Comparison of ENCODE assay signal across 7 cellular contexts in the genomic region with DNA sequence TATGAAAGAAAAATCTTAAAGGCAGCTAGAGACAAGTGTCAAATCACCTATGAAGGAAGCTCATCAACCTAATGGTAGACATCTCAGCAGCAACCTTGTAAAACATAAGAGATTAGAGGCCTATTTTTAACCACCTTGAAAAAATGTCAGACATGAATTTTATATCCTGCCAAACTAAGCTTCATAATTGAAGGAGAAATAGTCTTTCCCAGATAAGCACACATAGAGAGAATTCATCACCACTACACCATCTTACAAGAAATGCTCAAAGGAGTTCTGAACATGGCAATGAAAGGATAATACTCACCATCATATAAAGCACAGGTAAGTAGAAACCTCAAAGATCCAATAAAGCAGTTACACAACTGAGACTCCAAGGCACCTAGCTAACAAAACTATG.
"Had no signal": no experiment of that assay in that cellular context is flagged by ENCODE, and none has a peak within 500 bp of the region (broad histone marks: within the 10 kb centered on the region; RNA-seq: fewer than 3 reads in every experiment).

No MANE protein-coding gene starts in this region.

- H3K4me2 ChIP-seq: GM23338 had no signal

- DNase-seq: H9, HCEC 1CT, HFFc6, KG1 had no signal

- FAIRE-seq: H1, HTR-8/SVneo had no signal

- ATAC-seq: GM23338 had no signal

- H2AFZ ChIP-seq: GM23338 had no signal

- H3K4me3 ChIP-seq: GM23338 had no signal
